Comparison of ENCODE assay signal across 15 cellular contexts in the genomic region with DNA sequence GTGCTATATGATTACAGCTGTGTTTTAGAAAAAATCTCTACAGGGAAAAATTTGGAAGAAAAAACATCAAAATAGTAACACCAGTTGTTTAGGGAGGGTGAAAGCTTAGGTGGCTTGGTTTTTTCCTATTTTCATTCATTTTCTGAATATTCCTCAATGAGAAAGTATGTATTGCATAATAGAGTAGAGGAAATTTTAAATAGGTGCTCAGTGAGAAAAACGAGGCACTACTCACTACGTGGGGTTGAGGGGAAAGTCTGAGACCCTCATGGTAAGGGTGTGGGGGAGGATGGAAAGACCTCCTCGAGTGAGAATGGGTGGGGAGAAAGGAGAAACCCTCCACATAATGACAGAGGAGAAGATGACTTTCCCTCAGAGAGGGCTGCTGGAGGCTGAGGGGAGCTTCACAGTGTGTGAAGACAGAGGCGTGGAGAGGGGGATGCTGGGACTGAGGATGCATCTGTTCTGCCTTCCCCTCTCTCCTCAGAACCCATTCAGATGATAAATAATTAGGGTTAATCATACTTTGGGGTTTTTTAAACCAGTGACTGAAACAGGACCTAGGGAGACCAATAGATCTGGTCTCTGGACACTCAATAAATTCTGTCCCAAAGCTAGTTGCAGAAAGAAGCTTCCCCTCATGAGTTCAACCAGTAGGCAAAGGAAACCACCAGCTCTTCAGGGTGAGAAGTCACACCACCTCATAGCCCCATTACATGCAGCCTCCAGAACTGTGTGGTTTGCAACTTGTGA. TPM values are rescaled to one million over a fixed set of nuclear protein-coding genes. Genes with fewer than 3 reads are reported as not detected.
DNase-seq lines count a peak whose midpoint lies in the region; ATAC-seq and TF ChIP-seq lines count a peak whose summit lies in the region.
"Had no signal": no experiment of that assay in that cellular context is flagged by ENCODE, and none has a peak within 500 bp of the region (broad histone marks: within the 10 kb centered on the region; RNA-seq: fewer than 3 reads in every experiment).

No MANE protein-coding gene starts in this region.

- H3K27ac Mint-ChIP-seq in activated B cell treated with CpG ODN at 0.5 μM for 24 hours (peak overlapping the region; percentile 55), natural killer cell (peak overlapping the region; percentile 95 to 96), type B pancreatic cell (no peak overlapping the region)
- H3K27ac Mint-ChIP-seq: nephron progenitor cell had no signal

- H3K9me3 Mint-ChIP-seq in activated B cell treated with CpG ODN at 0.5 μM for 24 hours (no peaks in the 10 kb centered on the region), natural killer cell (peaks cover 3 to 4% of the 10 kb centered on the region in 2 donors), type B pancreatic cell (no peaks in the 10 kb centered on the region)
- H3K9me3 Mint-ChIP-seq: nephron progenitor cell had no signal

- H3K4me1 Mint-ChIP-seq in activated B cell treated with CpG ODN at 0.5 μM for 24 hours, result peaks cover 26% of the 10 kb centered on the region
- H3K4me1 Mint-ChIP-seq in natural killer cell, result peaks cover 74% of the 10 kb centered on the region in 2 donors
- H3K4me1 Mint-ChIP-seq in type B pancreatic cell (ENCODE audit: unreplicated experiment), result no peaks in the 10 kb centered on the region
- H3K4me1 Mint-ChIP-seq: nephron progenitor cell had no signal

- H3K27me3 Mint-ChIP-seq in activated B cell treated with CpG ODN at 0.5 μM for 24 hours, result no peaks in the 10 kb centered on the region
- H3K27me3 Mint-ChIP-seq in natural killer cell (ENCODE audit: low read depth in 2 of 2), result no peaks in the 10 kb centered on the region
- H3K27me3 Mint-ChIP-seq in type B pancreatic cell, result peaks cover 20% of the 10 kb centered on the region

- H3K9me3 ChIP-seq in right cardiac atrium (ENCODE audit: control insufficient read depth, low read length) (no peaks in the 10 kb centered on the region), esophagus squamous epithelium (no peaks in the 10 kb centered on the region)

- H3K27me3 ChIP-seq in right cardiac atrium (ENCODE audit: control insufficient read depth, insufficient read depth) (no peaks in the 10 kb centered on the region), esophagus squamous epithelium (no peaks in the 10 kb centered on the region)

- CTCF ChIA-PET in activated B cell treated with CpG ODN at 0.5 μM for 24 hours (lab: Charles Lee), result interaction anchor here (0.8 to 1.6 kb wide), 4 partner anchors 11 to 29 kb away, joined by 3 to 4 read pairs (median 3); no protein-coding TSS in a partner anchor

- POLR2A ChIA-PET in activated B cell treated with CpG ODN at 0.5 μM for 24 hours (lab: Charles Lee), result interaction anchor here (0.7 to 1.2 kb wide), 3 partner anchors 17 to 44 kb away, joined by 3 to 4 read pairs (median 3); a partner anchor contains a TSS

- peak; percentile 56 for ATAC-seq in GM19452 (IDR thresholded peaks at IDR 0.05; ENCODE audit: unreplicated experiment)
- peak; percentile 15 for ATAC-seq in activated B cell treated with CpG ODN at 0.5 μM for 24 hours (ENCODE audit: low read depth)
- peak; percentile 72 to 87 (median 85) for ATAC-seq in natural killer cell
- no peak for ATAC-seq in right cardiac atrium

- H3K27ac ChIP-seq in right cardiac atrium (ENCODE audit: low read length) (no peak overlapping the region), esophagus squamous epithelium (no peak overlapping the region)
- H3K27ac ChIP-seq: 22Rv1 had no signal

- WGBS in right cardiac atrium, result 63% methylated on average over 4 of the region's 4 CpGs
- WGBS in esophagus squamous epithelium, 2 donors, result 58 to 66% methylated on average over 4 of the region's 4 CpGs

- H3K36me3 Mint-ChIP-seq in activated B cell treated with CpG ODN at 0.5 μM for 24 hours (ENCODE audit: low read depth) (peaks cover 31% of the 10 kb centered on the region), natural killer cell (peaks cover 28% of the 10 kb centered on the region), type B pancreatic cell (no peaks in the 10 kb centered on the region)

- H3K36me3 ChIP-seq in esophagus squamous epithelium, result no peaks in the 10 kb centered on the region

- H3K4me3 ChIP-seq in right cardiac atrium (ENCODE audit: low read length), result no peak overlapping the region
- no peak overlapping the region for H3K4me3 ChIP-seq in esophagus squamous epithelium

- TF ChIP-seq POLR2A in esophagus squamous epithelium (IDR thresholded peaks at IDR 0.05), result no peak

- H3K4me3 Mint-ChIP-seq in activated B cell treated with CpG ODN at 0.5 μM for 24 hours (no peak overlapping the region), natural killer cell (peak overlapping the region; percentile 65), type B pancreatic cell (no peak overlapping the region)
- H3K4me3 Mint-ChIP-seq: nephron progenitor cell had no signal

- H3K4me1 ChIP-seq in right cardiac atrium (ENCODE audit: control insufficient read depth, insufficient read depth, low read length) (no peaks in the 10 kb centered on the region), esophagus squamous epithelium (peaks cover 0 to 7% (median 0%) of the 10 kb centered on the region in 3 donors)

- intact Hi-C loops in activated B cell treated with CpG ODN at 0.5 μM for 24 hours (cut with micrococcal nuclease) (no loop called here), natural killer cell (cut with micrococcal nuclease) (loop anchor here (1.0 to 10.0 kb wide), 6 partner anchors 11 to 789 kb away; a partner anchor contains a TSS), right cardiac atrium (cut with DNase I) (no loop called here), esophagus squamous epithelium (cut with DNase I) (no loop called here)

- DNase-seq in NK-92 treated with Interleukin-12 subunit alpha and Interleukin-12 subunit beta, amount 100 ng/mL, for 24 hours (lab: John Stamatoyannopoulos, UW), result peak; percentile 67
- no peak for DNase-seq in NK-92 (lab: John Stamatoyannopoulos, UW; ENCODE audit: unreplicated experiment)
- DNase-seq in activated B cell treated with CpG ODN at 0.5 μM for 24 hours, result no peak
- DNase-seq in natural killer cell, result peak; percentile 50
- DNase-seq in right cardiac atrium, result no peak
- no peak for DNase-seq in esophagus squamous epithelium (lab: John Stamatoyannopoulos, UW)
- DNase-seq in type B pancreatic cell (ENCODE audit: extremely low spot score, unreplicated experiment), result no peak
- DNase-seq: NCI-H2171, nephron progenitor cell, trophoblast cell had no signal

- TF ChIP-seq CTCF in activated B cell treated with CpG ODN at 0.5 μM for 24 hours (IDR thresholded peaks at IDR 0.05) (no peak), natural killer cell (IDR thresholded peaks at IDR 0.05) (no peak), esophagus squamous epithelium (IDR thresholded peaks at IDR 0.05) (no peak), type B pancreatic cell (conservative IDR thresholded peaks at IDR 0.05) (no peak)

RNA-seq across cellular contexts. Expression of a gene that starts 17.0 kb away (rescaled TPM):
- total RNA-seq in activated B cell treated with CpG ODN at 0.5 μM for 24 hours, result 99.2 and 119 TPM in 2 replicates
- 100 to 1,000 TPM; 191 to 301 (median 227) TPM for total RNA-seq in natural killer cell
- total RNA-seq in right cardiac atrium, result 1 to 10 TPM in 1 of 4 donors, under 1 TPM in 3; 0.31 to 1.3 (median 0.46) TPM
- polyA plus RNA-seq in right cardiac atrium, result 0.07 TPM
- total RNA-seq in esophagus squamous epithelium, result 1 to 10 TPM; 1.8 to 3.2 (median 2.3) TPM
- total RNA-seq in type B pancreatic cell (ENCODE audit: low replicate concordance), result 0.45 and 0.48 TPM in 2 replicates
- total RNA-seq: glomerular endothelial cell had no signal

RNA-seq across cellular contexts. Expression of a gene that starts 39.9 kb away (rescaled TPM):
- total RNA-seq in activated B cell treated with CpG ODN at 0.5 μM for 24 hours, result 63.6 and 71.6 TPM in 2 replicates
- 10 to 100 TPM; 30.3 to 47.1 (median 34.4) TPM for total RNA-seq in natural killer cell
- total RNA-seq in right cardiac atrium, result under 1 TPM in 3 of 4 donors, not detected in 1; 0.25 to 0.29 (median 0.25) TPM
- 0.09 TPM for polyA plus RNA-seq in right cardiac atrium
- 1 to 10 TPM in 1 of 4 donors, under 1 TPM in 3; 0.26 to 3.2 (median 0.60) TPM for total RNA-seq in esophagus squamous epithelium
- not detected in 2 replicates for total RNA-seq in type B pancreatic cell (ENCODE audit: low replicate concordance)
- total RNA-seq: glomerular endothelial cell, kidney epithelial cell had no signal

RNA-seq across cellular contexts. Expression of a gene that starts 44.4 kb away (rescaled TPM):
- total RNA-seq in activated B cell treated with CpG ODN at 0.5 μM for 24 hours (200 and 202 TPM in 2 replicates), natural killer cell (100 to 1,000 TPM; 213 to 249 (median 223) TPM), right cardiac atrium (1 to 10 TPM in 2 of 4 donors, under 1 TPM in 2; 0.39 to 4.1 (median 1.8) TPM), esophagus squamous epithelium (10 to 100 TPM in 1 of 4 donors, 1 to 10 TPM in 3; 1.1 to 13.7 (median 5.3) TPM), type B pancreatic cell (ENCODE audit: low replicate concordance) (0.57 TPM in 1 of 2 replicates, not detected in the other)
- 0.93 TPM for polyA plus RNA-seq in right cardiac atrium
- total RNA-seq: bronchial epithelial cell, glomerular endothelial cell, kidney epithelial cell had no signal

Comparison
In these comparisons a context has a peak if more than half of its experiments do, and no peak if none do; other contexts are left out.
1. DNase-seq: peak in NK-92 treated with Interleukin-12 subunit alpha and Interleukin-12 subunit beta, amount 100 ng/mL, for 24 hours (single experiment) and natural killer cell (single experiment); none in NK-92 (single experiment), activated B cell treated with CpG ODN at 0.5 μM for 24 hours (single experiment), right cardiac atrium (0 of 3), esophagus squamous epithelium (single experiment) and type B pancreatic cell (single experiment).
2. ATAC-seq: peak in GM19452 (single experiment), activated B cell treated with CpG ODN at 0.5 μM for 24 hours (single experiment) and natural killer cell (3 of 3); none in right cardiac atrium (0 of 2).
3. RNA of a gene that starts 17.0 kb away (total RNA-seq): 191 to 301 TPM in natural killer cell and 99.2 to 119 TPM in activated B cell treated with CpG ODN at 0.5 μM for 24 hours; 1.8 to 3.2 TPM in esophagus squamous epithelium, 0.31 to 1.3 TPM in right cardiac atrium and 0.45 to 0.48 TPM in type B pancreatic cell; every median in the first group is over 10 times any median in the second.
4. RNA of a gene that starts 39.9 kb away (total RNA-seq): 63.6 to 71.6 TPM in activated B cell treated with CpG ODN at 0.5 μM for 24 hours and 30.3 to 47.1 TPM in natural killer cell; 0.26 to 3.2 TPM in esophagus squamous epithelium, 0.25 to 0.29 TPM in right cardiac atrium and not detected in type B pancreatic cell; every median in the first group is over 4 times any median in the second.
5. RNA of a gene that starts 44.4 kb away (total RNA-seq): 213 to 249 TPM in natural killer cell and 200 to 202 TPM in activated B cell treated with CpG ODN at 0.5 μM for 24 hours; 1.1 to 13.7 TPM in esophagus squamous epithelium, 0.39 to 4.1 TPM in right cardiac atrium and 0.57 TPM in type B pancreatic cell; every median in the first group is over 10 times any median in the second.